Comparison of ENCODE assay signal across 8 cellular contexts in genomic region chr18:32092422-32093105, GRCh38. TPM values are rescaled to one million over a fixed set of nuclear protein-coding genes. Genes with fewer than 3 reads are reported as not detected.
DNase-seq lines count a peak whose midpoint lies in the region; ATAC-seq lines count a peak whose summit lies in the region.

No MANE protein-coding gene starts in this region.

- peak overlapping the region; percentile 94 for H3K4me3 Mint-ChIP-seq in activated T-helper 2 cell treated with anti-CD3 and anti-CD28 coated beads, Interferon-gamma antibody, Interleukin-2, Interleukin-4, amounts not matched to agents 10 μg/mL and 5 μg/mL and 100 μg/mL, durations not matched to agents 14 hours and 24 hours and 36 hours (ENCODE audit: low read depth)
- H3K4me3 Mint-ChIP-seq in natural killer cell treated with Interleukin-12 subunit alpha and Interleukin-12 subunit beta and Interleukin-15 and Interleukin-18, amount 100 ng/mL, for 72 hours = peak overlapping the region; percentile 97

- H3K27me3 Mint-ChIP-seq in activated T-helper 2 cell treated with anti-CD3 and anti-CD28 coated beads, Interferon-gamma antibody, Interleukin-2, Interleukin-4, amounts not matched to agents 10 μg/mL and 5 μg/mL and 100 μg/mL, durations not matched to agents 14 hours and 24 hours and 36 hours (ENCODE audit: low read depth) = no peaks in the 10 kb centered on the region
- H3K27me3 Mint-ChIP-seq in natural killer cell treated with Interleukin-12 subunit alpha and Interleukin-12 subunit beta and Interleukin-15 and Interleukin-18, amount 100 ng/mL, for 72 hours = no peaks in the 10 kb centered on the region

- intact Hi-C loops in activated T-helper 2 cell treated with anti-CD3 and anti-CD28 coated beads, Interferon-gamma antibody, Interleukin-2, Interleukin-4, amounts not matched to agents 10 μg/mL and 5 μg/mL and 100 μg/mL, durations not matched to agents 14 hours and 24 hours and 36 hours (cut with micrococcal nuclease) = loop anchor here (1.0 to 5.0 kb wide), 6 partner anchors 14 to 435 kb away; partner anchors contain the start of genes RNF125 and TRAPPC8

- H3K27ac Mint-ChIP-seq in activated T-helper 2 cell treated with anti-CD3 and anti-CD28 coated beads, Interferon-gamma antibody, Interleukin-2, Interleukin-4, amounts not matched to agents 10 μg/mL and 5 μg/mL and 100 μg/mL, durations not matched to agents 14 hours and 24 hours and 36 hours = peak overlapping the region; percentile 93
- peak overlapping the region; percentile 91 to 93 for H3K27ac Mint-ChIP-seq in natural killer cell treated with Interleukin-12 subunit alpha and Interleukin-12 subunit beta and Interleukin-15 and Interleukin-18, amount 100 ng/mL, for 72 hours

- H3K4me1 Mint-ChIP-seq in activated T-helper 2 cell treated with anti-CD3 and anti-CD28 coated beads, Interferon-gamma antibody, Interleukin-2, Interleukin-4, amounts not matched to agents 10 μg/mL and 5 μg/mL and 100 μg/mL, durations not matched to agents 14 hours and 24 hours and 36 hours (ENCODE audit: low read depth) = peaks cover 40% of the 10 kb centered on the region
- H3K4me1 Mint-ChIP-seq in natural killer cell treated with Interleukin-12 subunit alpha and Interleukin-12 subunit beta and Interleukin-15 and Interleukin-18, amount 100 ng/mL, for 72 hours (ENCODE audit: low read depth in 2 of 2) = peaks cover 33 to 37% of the 10 kb centered on the region in 2 donors

- H3K36me3 Mint-ChIP-seq in activated T-helper 2 cell treated with anti-CD3 and anti-CD28 coated beads, Interferon-gamma antibody, Interleukin-2, Interleukin-4, amounts not matched to agents 10 μg/mL and 5 μg/mL and 100 μg/mL, durations not matched to agents 14 hours and 24 hours and 36 hours (ENCODE audit: low read depth) = peaks cover 56% of the 10 kb centered on the region
- peaks cover 26% of the 10 kb centered on the region for H3K36me3 Mint-ChIP-seq in natural killer cell treated with Interleukin-12 subunit alpha and Interleukin-12 subunit beta and Interleukin-15 and Interleukin-18, amount 100 ng/mL, for 72 hours

- peak; percentile 96 to 97 for ATAC-seq in natural killer cell treated with Interleukin-12 subunit alpha and Interleukin-12 subunit beta and Interleukin-15 and Interleukin-18, amount 100 ng/mL, for 72 hours

- no peaks in the 10 kb centered on the region for H3K9me3 Mint-ChIP-seq in activated T-helper 2 cell treated with anti-CD3 and anti-CD28 coated beads, Interferon-gamma antibody, Interleukin-2, Interleukin-4, amounts not matched to agents 10 μg/mL and 5 μg/mL and 100 μg/mL, durations not matched to agents 14 hours and 24 hours and 36 hours
- H3K9me3 Mint-ChIP-seq in natural killer cell treated with Interleukin-12 subunit alpha and Interleukin-12 subunit beta and Interleukin-15 and Interleukin-18, amount 100 ng/mL, for 72 hours = no peaks in the 10 kb centered on the region

- peak; percentile 97 for DNase-seq in EH (ENCODE audit: low read depth)
- DNase-seq in GOT3 (lab: John Stamatoyannopoulos, UW) = peak; percentile 81
- DNase-seq in LHCN-M2 (ENCODE audit: low read depth) = peak; percentile 95
- peak; percentile 92 for DNase-seq in RPMI7951 (ENCODE audit: low read depth)
- DNase-seq in activated T-helper 2 cell treated with anti-CD3 and anti-CD28 coated beads, Interferon-gamma antibody, Interleukin-2, Interleukin-4, amounts not matched to agents 10 μg/mL and 5 μg/mL and 100 μg/mL, durations not matched to agents 14 hours and 24 hours and 36 hours (ENCODE audit: low spot score) = peak; percentile 98
- DNase-seq in fibroblast of peridontal ligament (ENCODE audit: extremely low read depth) = peak; percentile 92
- DNase-seq in natural killer cell treated with Interleukin-12 subunit alpha and Interleukin-12 subunit beta and Interleukin-15 and Interleukin-18, amount 100 ng/mL, for 72 hours (ENCODE audit: low spot score) = peak; percentile 100
- DNase-seq in stimulated activated naive CD4-positive, alpha-beta T cell treated with Interleukin-2 at 50 U/mL for 16 hours (lab: John Stamatoyannopoulos, UW) = peak; percentile 99

RNA-seq across cellular contexts. Expression of gene RNF138, which starts 0.9 kb away (rescaled TPM):
- total RNA-seq in LHCN-M2 (2014; rRNA removed) = 26.2 and 52.5 TPM in 2 replicates
- 4.8 TPM for polyA plus RNA-seq in LHCN-M2 (2012)
- 36.9 and 42.4 TPM in 2 replicates for total RNA-seq in RPMI7951 (2014; rRNA removed; shearing (Covaris generic))
- total RNA-seq in activated T-helper 2 cell treated with anti-CD3 and anti-CD28 coated beads, Interferon-gamma antibody, Interleukin-2, Interleukin-4, amounts not matched to agents 10 μg/mL and 5 μg/mL and 100 μg/mL, durations not matched to agents 14 hours and 24 hours and 36 hours = 84.9 and 100 TPM in 2 replicates
- 10 to 100 TPM; 59.2 to 62.5 TPM for total RNA-seq in natural killer cell treated with Interleukin-12 subunit alpha and Interleukin-12 subunit beta and Interleukin-15 and Interleukin-18, amount 100 ng/mL, for 72 hours

Comparison
In these comparisons a context has a peak if more than half of its experiments do, and no peak if none do; other contexts are left out.
1. Peak in every context shown above with its lines: DNase-seq and ATAC-seq.